In genomic region chrX:4579480-4579879, GRCh38 we compare ENCODE assay signal across 31 cellular contexts.
"Had no signal": no experiment of that assay in that cellular context is flagged by ENCODE, and none has a peak within 500 bp of the region (broad histone marks: within the 10 kb centered on the region; RNA-seq: fewer than 3 reads in every experiment).

No MANE protein-coding gene starts in this region.

- H3K4me3 ChIP-seq: body of pancreas, esophagus squamous epithelium, gastroesophageal sphincter, heart right ventricle had no signal

- H3K27ac ChIP-seq: body of pancreas, esophagus squamous epithelium, gastroesophageal sphincter, heart right ventricle, WERI-Rb-1 had no signal

- DNase-seq: activated B cell treated with CpG ODN at 0.5 μM for 24 hours; activated CD4-positive, alpha-beta T cell treated with anti-CD3 and anti-CD28 coated beads for 48 hours; activated CD4-positive, alpha-beta T cell treated with anti-CD3 and anti-CD28 coated beads, Interleukin-2, amount 50 U/mL, for 1 hour; activated CD4-positive, alpha-beta T cell treated with anti-CD3 and anti-CD28 coated beads, Interleukin-2, amount 50 U/mL, for 48 hours; activated CD8-positive, alpha-beta memory T cell treated with anti-CD3 and anti-CD28 coated beads for 24 hours; activated CD8-positive, alpha-beta T cell treated with anti-CD3 and anti-CD28 coated beads for 36 hours; activated effector memory CD4-positive, alpha-beta T cell treated with Interleukin-2 at 50 U/mL for 16 hours; activated gamma-delta T cell treated with Interleukin-2 at 50 U/mL for 16 hours; activated naive CD4-positive, alpha-beta T cell treated with anti-CD3 and anti-CD28 coated beads, Interleukin-2, amount 50 U/mL, for 16 hours; activated naive CD4-positive, alpha-beta T cell treated with Interleukin-2 at 50 U/mL for 16 hours; activated T-cell treated with anti-CD3 and anti-CD28 coated beads, Interleukin-2, amount 50 U/mL, for 4 hours; amniotic stem cell; anterior cingulate cortex; body of pancreas; caudate nucleus; cortex of kidney; dermis blood vessel endothelial cell; effector CD4-positive, alpha-beta T cell; effector memory CD8-positive, alpha-beta T cell; erythroblast; esophagus squamous epithelium; foreskin melanocyte; heart right ventricle; T-helper 17 cell; T1000; WERI-Rb-1 had no signal

- H3K9me3 Mint-ChIP-seq: activated B cell treated with CpG ODN at 0.5 μM for 24 hours; activated CD8-positive, alpha-beta T cell treated with anti-CD3 and anti-CD28 coated beads for 36 hours; activated T-cell treated with anti-CD3 and anti-CD28 coated beads, Interleukin-2, amount 50 U/mL, for 4 hours; activated T-helper 17 cell treated with anti-CD3 and anti-CD28 coated beads, Interleukin-2, amount 50 U/mL, for 72 hours; T-helper 2 cell treated with Interferon-gamma antibody and Interleukin-4, amounts not matched to agents 5 μg/mL and 100 μg/mL, for 36 hours had no signal

- H3K9me3 ChIP-seq: body of pancreas, esophagus squamous epithelium, gastroesophageal sphincter had no signal

- H3K27me3 ChIP-seq: body of pancreas, esophagus squamous epithelium, gastroesophageal sphincter, heart right ventricle had no signal

- H3K36me3 Mint-ChIP-seq: activated naive CD8-positive, alpha-beta T cell had no signal

- ATAC-seq: activated CD4-positive, CD25-positive, alpha-beta regulatory T cell treated with anti-CD3 and anti-CD28 coated beads, Interleukin-2, amount 50 U/mL, for 24 hours; activated CD8-positive, alpha-beta T cell treated with anti-CD3 and anti-CD28 coated beads for 36 hours; activated T-cell treated with anti-CD3 and anti-CD28 coated beads, Interleukin-2, amount 50 U/mL, for 4 hours; activated T-helper 17 cell treated with anti-CD3 and anti-CD28 coated beads, Interleukin-2, amount 50 U/mL, for 72 hours; body of pancreas; effector memory CD8-positive, alpha-beta T cell; gastroesophageal sphincter; heart right ventricle; T-helper 17 cell had no signal

- H3K36me3 ChIP-seq: esophagus squamous epithelium, gastroesophageal sphincter, heart right ventricle, WERI-Rb-1 had no signal

- H3K27ac Mint-ChIP-seq: activated B cell treated with CpG ODN at 0.5 μM for 24 hours; activated CD8-positive, alpha-beta T cell treated with anti-CD3 and anti-CD28 coated beads for 36 hours; activated naive CD8-positive, alpha-beta T cell; activated T-helper 17 cell treated with anti-CD3 and anti-CD28 coated beads, Interleukin-2, amount 50 U/mL, for 72 hours; effector memory CD8-positive, alpha-beta T cell; T-helper 17 cell; T-helper 2 cell treated with Interferon-gamma antibody and Interleukin-4, amounts not matched to agents 5 μg/mL and 100 μg/mL, for 36 hours had no signal

- H3K4me1 Mint-ChIP-seq: activated B cell treated with CpG ODN at 0.5 μM for 24 hours; activated T-helper 17 cell treated with anti-CD3 and anti-CD28 coated beads, Interleukin-2, amount 50 U/mL, for 72 hours; T-helper 17 cell had no signal

- H3K4me3 Mint-ChIP-seq: activated B cell treated with CpG ODN at 0.5 μM for 24 hours; activated CD8-positive, alpha-beta T cell treated with anti-CD3 and anti-CD28 coated beads for 36 hours; activated naive CD8-positive, alpha-beta T cell; activated T-cell treated with anti-CD3 and anti-CD28 coated beads, Interleukin-2, amount 50 U/mL, for 4 hours; activated T-helper 17 cell treated with anti-CD3 and anti-CD28 coated beads, Interleukin-2, amount 50 U/mL, for 72 hours; effector memory CD8-positive, alpha-beta T cell; T-helper 17 cell; T-helper 2 cell treated with Interferon-gamma antibody and Interleukin-4, amounts not matched to agents 5 μg/mL and 100 μg/mL, for 36 hours had no signal

- H3K4me1 ChIP-seq: body of pancreas, esophagus squamous epithelium, gastroesophageal sphincter, heart right ventricle had no signal
